1 cellular context compared by ENCODE assay signal in the genomic region with DNA sequence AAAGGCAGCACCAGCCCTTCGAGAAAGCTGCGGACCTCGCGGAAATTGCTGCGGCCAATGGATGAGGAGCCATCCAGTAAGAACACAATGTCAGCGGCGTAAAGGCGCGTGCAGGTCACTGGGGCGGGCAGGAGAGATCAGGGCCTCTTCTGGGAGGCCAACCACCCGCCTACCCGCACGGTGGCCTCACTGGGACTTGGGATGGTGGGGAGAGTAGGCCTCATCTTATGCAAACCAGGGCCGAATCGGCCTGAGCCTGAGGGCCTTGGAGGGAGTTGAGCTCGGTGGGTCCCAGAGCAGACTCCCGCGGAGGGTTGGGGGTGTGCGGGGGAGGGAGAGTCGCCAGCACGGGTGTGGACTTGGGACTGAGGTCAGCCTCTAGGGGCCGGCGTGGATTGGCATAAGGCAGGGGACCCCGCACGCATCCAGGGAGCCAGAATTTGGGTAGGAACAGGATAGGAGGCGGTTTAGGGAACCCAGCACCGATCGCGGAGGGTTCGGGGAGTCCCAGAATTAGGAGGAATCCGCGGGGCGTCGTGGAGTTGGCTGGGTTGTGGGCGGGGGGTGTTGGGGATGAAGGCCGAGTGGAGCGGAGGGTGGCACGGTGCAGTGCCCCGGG.
TF ChIP-seq lines count a peak whose summit lies in the region.

No MANE protein-coding gene starts in this region.

TF ChIP-seq in GM12878, 131 proteins besides CTCF, POLR2A, EP300 and RAD21:
- TF ChIP-seq SREBF2 (IDR thresholded peaks at IDR 0.05; ENCODE audit: low read length) (no peak), IKZF1 (conservative IDR thresholded peaks at IDR 0.05) (no peak), LARP7 (IDR thresholded peaks at IDR 0.05) (no peak), NKRF (conservative IDR thresholded peaks at IDR 0.05) (no peak), FOXK2 (IDR thresholded peaks at IDR 0.05) (no peak), IRF3 (IDR thresholded peaks at IDR 0.05) (no peak)
